Comparison of ENCODE assay signal across 14 cellular contexts in genomic region chr1:245234217-245235120, GRCh38.
A peak's percentile ranks its signal among the peaks of the same experiment; 100 is the strongest.
DNase-seq lines count a peak whose midpoint lies in the region; ATAC-seq, FAIRE-seq and TF ChIP-seq lines count a peak whose summit lies in the region.
"Had no signal": no experiment of that assay in that cellular context is flagged by ENCODE, and none has a peak within 500 bp of the region (broad histone marks: within the 10 kb centered on the region; RNA-seq: fewer than 3 reads in every experiment).

No MANE protein-coding gene starts in this region.

- H3K4me1 ChIP-seq in HCT116 (ENCODE audit: control insufficient read depth in 1 of 2, insufficient read depth in 2 of 2, low read length in 2 of 2): peaks cover 8 to 9% of the 10 kb centered on the region in 2 experiments; a peak in 2 of 4 replicates
- no peaks in the 10 kb centered on the region for H3K4me1 ChIP-seq in pancreas
- H3K4me1 ChIP-seq: Peyer's patch had no signal

- ATAC-seq in HCT116 (peak; percentile 54), pancreas (peak; percentile 88 to 95 (median 90)), GM18873 (IDR thresholded peaks at IDR 0.05; ENCODE audit: low FRiP score, unreplicated experiment) (no peak), GM18519 (IDR thresholded peaks at IDR 0.05; ENCODE audit: low FRiP score, unreplicated experiment) (no peak)

- H3K36me3 ChIP-seq in HCT116 (ENCODE audit: control insufficient read depth in 1 of 2, insufficient read depth in 2 of 2, low read length in 2 of 2) (no peaks in the 10 kb centered on the region), pancreas (no peaks in the 10 kb centered on the region)
- H3K36me3 ChIP-seq: neutrophil, Peyer's patch had no signal

- H3K27me3 ChIP-seq in HCT116 (ENCODE audit: insufficient read depth, low read length): no peaks in the 10 kb centered on the region
- no peaks in the 10 kb centered on the region for H3K27me3 ChIP-seq in pancreas
- H3K27me3 ChIP-seq: neutrophil, Peyer's patch had no signal

- H3K27ac ChIP-seq in HCT116 (ENCODE audit: low read depth, low read length) (no peak overlapping the region), pancreas (peak overlapping the region; percentile 58 to 78 (median 76))
- H3K27ac ChIP-seq: neutrophil, Peyer's patch had no signal

- no peak overlapping the region for H3K4me3 Mint-ChIP-seq in activated CD4-positive, alpha-beta memory T cell treated with anti-CD3 and anti-CD28 coated beads for 36 hours

- H4K20me1 ChIP-seq in HCT116 (ENCODE audit: insufficient read depth): no peaks in the 10 kb centered on the region

- H3K4me3 ChIP-seq in HCT116 (replicated peaks in 1 of 2; ENCODE audit: low read depth in 1 of 2, low read length in 2 of 2): no peak overlapping the region
- H3K4me3 ChIP-seq in pancreas: peak overlapping the region in 1 of 4 donors; percentile 6
- H3K4me3 ChIP-seq: Peyer's patch had no signal

- intact Hi-C loops in HCT116 (cut with micrococcal nuclease) (no loop called here), pancreas (cut with DNase I) (no loop called here)
- intact Hi-C loops in activated CD4-positive, alpha-beta memory T cell treated with anti-CD3 and anti-CD28 coated beads for 36 hours (cut with micrococcal nuclease): no loop called here

- FAIRE-seq in pancreas (lab: Jason Lieb, UNC) (no peak), D721Med (lab: Jason Lieb, UNC) (no peak)
- FAIRE-seq: GM18507 had no signal

- no peaks in the 10 kb centered on the region for H3K79me2 ChIP-seq in HCT116 (ENCODE audit: insufficient read depth, low read length)

- TF ChIP-seq CTCF in HCT116 (IDR thresholded peaks at IDR 0.05 in 2 of 3, conservative IDR thresholded peaks at IDR 0.05 in 1 of 3; ENCODE audit: borderline replicate concordance in 1 of 3, insufficient read depth in 1 of 3, low read depth in 2 of 3, low read length in 2 of 3): no peak
- no peak for TF ChIP-seq CTCF in pancreas (IDR thresholded peaks at IDR 0.05)
- TF ChIP-seq CTCF in D721Med (IDR thresholded peaks at IDR 0.05; ENCODE audit: insufficient read depth, missing control alignments): no peak

- CTCF ChIA-PET in HCT116 (lab: Charles Lee): no interaction called here
- CTCF ChIA-PET in activated CD4-positive, alpha-beta memory T cell treated with anti-CD3 and anti-CD28 coated beads for 36 hours (lab: Charles Lee): no interaction called here

- no peak for DNase-seq in HCT116 (ENCODE audit: low read depth, low spot score)
- DNase-seq in NCI-H69 (lab: John Stamatoyannopoulos, UW): peak; percentile 99
- peak; percentile 39 for DNase-seq in globus pallidus (ENCODE audit: low spot score)
- DNase-seq in pancreas: peak in 5 of 6 donors; percentile 36 to 84 (median 66)
- no peak for DNase-seq in activated CD4-positive, alpha-beta memory T cell treated with anti-CD3 and anti-CD28 coated beads for 36 hours
- no peak for DNase-seq in D721Med (ENCODE audit: insufficient read length, low spot score)
- DNase-seq: activated effector memory CD4-positive, alpha-beta T cell treated with Interleukin-2 at 50 U/mL for 16 hours; Calu3; Kasumi-1; Peyer's patch had no signal

- H3K9me3 Mint-ChIP-seq in activated CD4-positive, alpha-beta memory T cell treated with anti-CD3 and anti-CD28 coated beads for 36 hours: no peaks in the 10 kb centered on the region

- H3K9me3 ChIP-seq in HCT116 (ENCODE audit: control insufficient read depth in 1 of 2, insufficient read depth in 1 of 2, low read depth in 1 of 2, low read length in 2 of 2): no peaks in the 10 kb centered on the region
- no peaks in the 10 kb centered on the region for H3K9me3 ChIP-seq in pancreas
- H3K9me3 ChIP-seq: neutrophil, Peyer's patch had no signal

- TF ChIP-seq RAD21 in HCT116 (IDR thresholded peaks at IDR 0.05; ENCODE audit: low read depth): no peak

- no peaks in the 10 kb centered on the region for H3K27me3 Mint-ChIP-seq in activated CD4-positive, alpha-beta memory T cell treated with anti-CD3 and anti-CD28 coated beads for 36 hours

- no peaks in the 10 kb centered on the region for H3K36me3 Mint-ChIP-seq in activated CD4-positive, alpha-beta memory T cell treated with anti-CD3 and anti-CD28 coated beads for 36 hours

- TF ChIP-seq POLR2A in HCT116 (IDR thresholded peaks at IDR 0.05; ENCODE audit: borderline replicate concordance, extremely low read depth, insufficient read depth, insufficient read length): no peak

- no peak overlapping the region for H3K9ac ChIP-seq in HCT116 (ENCODE audit: low read length)

- H3K4me1 Mint-ChIP-seq in activated CD4-positive, alpha-beta memory T cell treated with anti-CD3 and anti-CD28 coated beads for 36 hours (ENCODE audit: low read depth): no peaks in the 10 kb centered on the region

- no peak overlapping the region for H3K4me2 ChIP-seq in HCT116 (ENCODE audit: low read length)

- no TSS peak for BruUV-seq in HCT116 (replicated peaks; lab: Mats Ljungman, UMichigan)

- POLR2A ChIA-PET in HCT116 (lab: Charles Lee): no interaction called here
- POLR2A ChIA-PET in activated CD4-positive, alpha-beta memory T cell treated with anti-CD3 and anti-CD28 coated beads for 36 hours (lab: Charles Lee): no interaction called here

- H3K27ac Mint-ChIP-seq in activated CD4-positive, alpha-beta memory T cell treated with anti-CD3 and anti-CD28 coated beads for 36 hours: no peak overlapping the region

- no peaks in the 10 kb centered on the region for H3K9me2 ChIP-seq in HCT116 (ENCODE audit: insufficient read depth)

- RAD21 ChIA-PET in HCT116 (lab: Charles Lee; ENCODE audit: low non-redundant PET in 1 of 2, low total read pairs in 2 of 2, uncharacterized antibody in 2 of 2, unreplicated experiment in 2 of 2): interaction anchor here in 1 of 2 experiments (1.2 kb wide), 1 partner anchor 78 kb away, joined by 3 read pairs; no protein-coding TSS in a partner anchor

- no peak overlapping the region for H2AFZ ChIP-seq in HCT116 (ENCODE audit: low read depth, low read length, poor library complexity, severe bottlenecking)

- WGBS in pancreas, 2 donors: 47% methylated on average over 27 of the region's 27 CpGs

TF ChIP-seq in HCT116, 20 proteins besides CTCF, POLR2A, EP300 and RAD21:
- TF ChIP-seq, protein P1, sequence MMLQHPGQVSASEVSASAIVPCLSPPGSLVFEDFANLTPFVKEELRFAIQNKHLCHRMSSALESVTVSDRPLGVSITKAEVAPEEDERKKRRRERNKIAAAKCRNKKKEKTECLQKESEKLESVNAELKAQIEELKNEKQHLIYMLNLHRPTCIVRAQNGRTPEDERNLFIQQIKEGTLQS (IDR thresholded peaks at IDR 0.05): no peak
- TF ChIP-seq EZH2phosphoT487 (IDR thresholded peaks at IDR 0.05; ENCODE audit: borderline replicate concordance): no peak
- no peak for TF ChIP-seq CEBPB (IDR thresholded peaks at IDR 0.05; ENCODE audit: low read depth)
- TF ChIP-seq EGR1 (IDR thresholded peaks at IDR 0.05; ENCODE audit: low read depth): no peak
- TF ChIP-seq JUND (IDR thresholded peaks at IDR 0.05): no peak
- TF ChIP-seq SRF (IDR thresholded peaks at IDR 0.05; ENCODE audit: low read depth): no peak
- no peak for TF ChIP-seq FOSL1 (IDR thresholded peaks at IDR 0.05; ENCODE audit: low read depth)

Comparison
In these comparisons a context has a peak if more than half of its experiments do, and no peak if none do; other contexts are left out.
1. ATAC-seq: peak in HCT116 (single experiment) and pancreas (4 of 4); none in GM18873 (single experiment) and GM18519 (single experiment).
2. DNase-seq: peak in NCI-H69 (single experiment), globus pallidus (single experiment) and pancreas (5 of 6); none in HCT116 (single experiment), activated CD4-positive, alpha-beta memory T cell treated with anti-CD3 and anti-CD28 coated beads for 36 hours (single experiment) and D721Med (single experiment).